In genomic region chr12:26058308-26058707, GRCh38 we compare ENCODE assay signal across 1 cellular context.
TF ChIP-seq lines count a peak whose summit lies in the region.

No MANE protein-coding gene starts in this region.

TF ChIP-seq in GM23338, 12 proteins besides CTCF, POLR2A, EP300 and RAD21 (continued from another document):
- TF ChIP-seq REST (IDR thresholded peaks at IDR 0.05; ENCODE audit: unreplicated experiment) (no peak), POLR2AphosphoS5 (IDR thresholded peaks at IDR 0.05; ENCODE audit: low read depth) (no peak), ZNF114 (CRISPR knock-in tag; IDR thresholded peaks at IDR 0.05) (no peak), JUNB (IDR thresholded peaks at IDR 0.05; ENCODE audit: unreplicated experiment) (no peak), ZNF462 (CRISPR knock-in tag; IDR thresholded peaks at IDR 0.05) (no peak), EZH2 (IDR thresholded peaks at IDR 0.05; ENCODE audit: low read depth, unreplicated experiment) (no peak)
